In genomic region chr22:17780741-17781318, GRCh38 we compare ENCODE assay signal across 10 cellular contexts. TPM values are rescaled to one million over a fixed set of nuclear protein-coding genes. Genes with fewer than 3 reads are reported as not detected.
A peak's percentile ranks its signal among the peaks of the same experiment; 100 is the strongest.
DNase-seq lines count a peak whose midpoint lies in the region; ATAC-seq and TF ChIP-seq lines count a peak whose summit lies in the region.
"Had no signal": no experiment of that assay in that cellular context is flagged by ENCODE, and none has a peak within 500 bp of the region (broad histone marks: within the 10 kb centered on the region; RNA-seq: fewer than 3 reads in every experiment).

No MANE protein-coding gene starts in this region.

- H4K91ac ChIP-seq in H9 (ENCODE audit: insufficient read length, low read depth, low read length): no peak overlapping the region

- no peak overlapping the region for H3T11ph ChIP-seq in H9 (ENCODE audit: low read length)

- no peak overlapping the region for H2AK5ac ChIP-seq in H9 (ENCODE audit: insufficient read length, low read length)

- no peak overlapping the region for H3K4ac ChIP-seq in H9 (ENCODE audit: low read depth, low read length)

- no peak overlapping the region for H3K56ac ChIP-seq in H9 (ENCODE audit: insufficient read length, low read depth, low read length)

- H2BK15ac ChIP-seq in H9 (ENCODE audit: low read depth, low read length): no peak overlapping the region

- H3K79me2 ChIP-seq in Karpas-422 (ENCODE audit: low read length) (peaks cover 22% of the 10 kb centered on the region), H9 (ENCODE audit: insufficient read depth, low read length) (no peaks in the 10 kb centered on the region)

- no peaks in the 10 kb centered on the region for H3K9me2 ChIP-seq in Karpas-422 (replicated peaks; ENCODE audit: insufficient read depth, low read length)

- no peaks in the 10 kb centered on the region for H3K23me2 ChIP-seq in H9 (ENCODE audit: insufficient read length, low read depth, low read length, poor library complexity, severe bottlenecking)

- H3K4me1 Mint-ChIP-seq in MCF 10A (ENCODE audit: insufficient read depth, unreplicated experiment): peaks cover 16% of the 10 kb centered on the region
- H3K4me1 Mint-ChIP-seq in effector memory CD8-positive, alpha-beta T cell (ENCODE audit: low read depth in 2 of 2): peaks cover 52% of the 10 kb centered on the region in 2 donors
- peaks cover 58 to 83% of the 10 kb centered on the region in 2 donors for H3K4me1 Mint-ChIP-seq in stimulated activated naive B cell treated with anti-CD40 and anti-IgM and Interleukin-4, amounts not matched to agents 10 μg/mL and 1 μg/mL and 100 μg/mL, for 72 hours
- H3K4me1 Mint-ChIP-seq in H9: peaks cover 12 to 20% of the 10 kb centered on the region in 2 experiments

- 0 out of 2 replicates have a peak, but pooled peaks cover 5% of the 10 kb centered on the region for H4K20me1 ChIP-seq in Karpas-422 (ENCODE audit: insufficient read depth, low read depth, low read length)
- H4K20me1 ChIP-seq in H9 (ENCODE audit: control insufficient read depth, insufficient read depth, insufficient read length): no peaks in the 10 kb centered on the region

- no peak for DNase-seq in MCF 10A (ENCODE audit: unreplicated experiment)
- DNase-seq in breast epithelium (ENCODE audit: low spot score in 2 of 2): no peak
- DNase-seq in Karpas-422: no peak
- no peak for DNase-seq in effector memory CD8-positive, alpha-beta T cell
- no peak for DNase-seq in stimulated activated naive B cell treated with anti-CD40 and anti-IgM and Interleukin-4, amounts not matched to agents 10 μg/mL and 1 μg/mL and 100 μg/mL, for 72 hours
- DNase-seq in H9: no peak
- no peak for DNase-seq in NCI-H1092 treated with DMSO at 0.1 percent for 48 hours (lab: John Stamatoyannopoulos, UW)
- DNase-seq in NCI-H1417 treated with DMSO at 0.1 percent for 48 hours (lab: John Stamatoyannopoulos, UW): no peak

- H3K36me3 Mint-ChIP-seq in MCF 10A (ENCODE audit: insufficient read depth, unreplicated experiment) (no peaks in the 10 kb centered on the region), H9 (ENCODE audit: insufficient read depth in 1 of 3, low read depth in 3 of 3) (no peaks in the 10 kb centered on the region; a peak in 2 of 7 replicates)
- peaks cover 43% of the 10 kb centered on the region for H3K36me3 Mint-ChIP-seq in effector memory CD8-positive, alpha-beta T cell (ENCODE audit: insufficient read depth)
- H3K36me3 Mint-ChIP-seq in stimulated activated naive B cell treated with anti-CD40 and anti-IgM and Interleukin-4, amounts not matched to agents 10 μg/mL and 1 μg/mL and 100 μg/mL, for 72 hours: peaks cover 21 to 47% of the 10 kb centered on the region in 2 donors
- H3K36me3 Mint-ChIP-seq: activated naive CD4-positive, alpha-beta T cell treated with anti-CD3 and anti-CD28 coated beads, Interleukin-2, amount 50 U/mL, for 24 hours had no signal

- H2AFZ ChIP-seq in Karpas-422 (ENCODE audit: low read length): no peak overlapping the region
- H2AFZ ChIP-seq in H9 (ENCODE audit: low read length): no peak overlapping the region

- no peak for ATAC-seq in effector memory CD8-positive, alpha-beta T cell (replicated peaks)
- peak; percentile 0 for ATAC-seq in stimulated activated naive B cell treated with anti-CD40 and anti-IgM and Interleukin-4, amounts not matched to agents 10 μg/mL and 1 μg/mL and 100 μg/mL, for 72 hours (replicated peaks)

- no peak for TF ChIP-seq POLR2A in breast epithelium (IDR thresholded peaks at IDR 0.05)

- H3K36me3 ChIP-seq in breast epithelium (no peaks in the 10 kb centered on the region), Karpas-422 (ENCODE audit: insufficient read depth, low read length) (no peaks in the 10 kb centered on the region)

- no peaks in the 10 kb centered on the region for H3K9me3 ChIP-seq in breast epithelium
- no peaks in the 10 kb centered on the region for H3K9me3 ChIP-seq in Karpas-422 (ENCODE audit: low read length)
- no peaks in the 10 kb centered on the region for H3K9me3 ChIP-seq in H9 (ENCODE audit: control insufficient read depth, low read depth, low read length)

- H3K23ac ChIP-seq in H9 (ENCODE audit: insufficient read length, low read depth, low read length): no peak overlapping the region

- no CpG with 5 or more reads among the region's 10 CpGs for WGBS in H9 (ENCODE audit: extremely low coverage, insufficient read length, low lambda C conversion rate)

- H3K18ac ChIP-seq in H9 (ENCODE audit: insufficient read length, low read depth, low read length): no peak overlapping the region

- no peak overlapping the region; the same call in 1 of the 2 replicates for H3K14ac ChIP-seq in H9 (ENCODE audit: insufficient read depth, low read length)

- no peak overlapping the region for H2BK20ac ChIP-seq in H9 (ENCODE audit: low read depth, low read length, poor library complexity, severe bottlenecking)

- CTCF ChIA-PET in MCF 10A (lab: Yijun Ruan, JAX): interaction anchor here (0.6 to 3.8 kb wide), 3 partner anchors 37 to 251 kb away, joined by 3 to 9 read pairs (median 3); no protein-coding TSS in a partner anchor

- no peak overlapping the region for H2BK12ac ChIP-seq in H9 (ENCODE audit: insufficient read length, low read depth, low read length)

- POLR2A ChIA-PET in MCF 10A (lab: Yijun Ruan, JAX): no interaction called here

- H3K27me3 ChIP-seq in breast epithelium (no peaks in the 10 kb centered on the region), Karpas-422 (ENCODE audit: low read length) (no peaks in the 10 kb centered on the region), H9 (ENCODE audit: insufficient read depth, low read length) (no peaks in the 10 kb centered on the region)

- intact Hi-C loops in MCF 10A (cut with micrococcal nuclease): loop anchor here (2.0 kb wide), 1 partner anchor 38 kb away; no protein-coding TSS in a partner anchor
- intact Hi-C loops in breast epithelium (cut with DNase I; ENCODE audit: low total_unique reads): no loop called here

- no peak overlapping the region for H3K4me3 ChIP-seq in breast epithelium
- H3K4me3 ChIP-seq in Karpas-422 (ENCODE audit: low read length): no peak overlapping the region

- H3K9ac ChIP-seq in Karpas-422 (ENCODE audit: low read length) (0 out of 2 replicates have a peak overlapping the region, but pooled peaks have one; percentile 6), H9 (ENCODE audit: extremely low read depth, insufficient read length, low read length) (no peak overlapping the region)

- H2BK120ac ChIP-seq in H9 (ENCODE audit: low read depth, low read length, poor library complexity, severe bottlenecking): no peak overlapping the region

- no peak overlapping the region for H4K5ac ChIP-seq in H9 (ENCODE audit: insufficient read length, low read depth, low read length)

- no peak overlapping the region for H2BK5ac ChIP-seq in H9 (ENCODE audit: insufficient read length, low read length)

- H3K79me1 ChIP-seq in H9 (ENCODE audit: insufficient read depth, low read depth, low read length, poor library complexity, severe bottlenecking): no peaks in the 10 kb centered on the region

- no peaks in the 10 kb centered on the region for H3K27me3 Mint-ChIP-seq in MCF 10A (ENCODE audit: insufficient read depth, unreplicated experiment)
- H3K27me3 Mint-ChIP-seq in effector memory CD8-positive, alpha-beta T cell: no peaks in the 10 kb centered on the region
- no peaks in the 10 kb centered on the region for H3K27me3 Mint-ChIP-seq in stimulated activated naive B cell treated with anti-CD40 and anti-IgM and Interleukin-4, amounts not matched to agents 10 μg/mL and 1 μg/mL and 100 μg/mL, for 72 hours
- peaks cover 16% of the 10 kb centered on the region for H3K27me3 Mint-ChIP-seq in H9 (ENCODE audit: low read depth)
- H3K27me3 Mint-ChIP-seq: activated naive CD4-positive, alpha-beta T cell treated with anti-CD3 and anti-CD28 coated beads, Interleukin-2, amount 50 U/mL, for 24 hours had no signal

- peak overlapping the region; percentile 70 for H3K27ac Mint-ChIP-seq in MCF 10A (ENCODE audit: low read depth, unreplicated experiment)
- H3K27ac Mint-ChIP-seq in effector memory CD8-positive, alpha-beta T cell: peak overlapping the region; percentile 92
- peak overlapping the region; percentile 99 for H3K27ac Mint-ChIP-seq in stimulated activated naive B cell treated with anti-CD40 and anti-IgM and Interleukin-4, amounts not matched to agents 10 μg/mL and 1 μg/mL and 100 μg/mL, for 72 hours
- H3K27ac Mint-ChIP-seq in H9: no peak overlapping the region
- H3K27ac Mint-ChIP-seq: T-helper 2 cell treated with Interferon-gamma antibody and Interleukin-4, amounts not matched to agents 5 μg/mL and 100 μg/mL, for 36 hours had no signal

- TF ChIP-seq CTCF in MCF 10A (IDR thresholded peaks at IDR 0.05; ENCODE audit: unreplicated experiment) (no peak), breast epithelium (IDR thresholded peaks at IDR 0.05) (no peak), H9 (conservative IDR thresholded peaks at IDR 0.05) (no peak)

- no peak overlapping the region for H4K8ac ChIP-seq in H9 (replicated peaks; ENCODE audit: insufficient read length, low read depth, low read length)

- no TSS peak for BruUV-seq in MCF 10A (replicated peaks; lab: Mats Ljungman, UMichigan)

- H3K4me3 Mint-ChIP-seq in MCF 10A (ENCODE audit: unreplicated experiment) (peak overlapping the region; percentile 55), H9 (no peak overlapping the region)
- peak overlapping the region; percentile 98 to 99 for H3K4me3 Mint-ChIP-seq in effector memory CD8-positive, alpha-beta T cell
- peak overlapping the region; percentile 91 to 94 for H3K4me3 Mint-ChIP-seq in stimulated activated naive B cell treated with anti-CD40 and anti-IgM and Interleukin-4, amounts not matched to agents 10 μg/mL and 1 μg/mL and 100 μg/mL, for 72 hours
- H3K4me3 Mint-ChIP-seq: T-helper 2 cell treated with Interferon-gamma antibody and Interleukin-4, amounts not matched to agents 5 μg/mL and 100 μg/mL, for 36 hours had no signal

- H3K9me3 Mint-ChIP-seq in MCF 10A (ENCODE audit: unreplicated experiment): no peaks in the 10 kb centered on the region
- no peaks in the 10 kb centered on the region for H3K9me3 Mint-ChIP-seq in effector memory CD8-positive, alpha-beta T cell
- no peaks in the 10 kb centered on the region for H3K9me3 Mint-ChIP-seq in stimulated activated naive B cell treated with anti-CD40 and anti-IgM and Interleukin-4, amounts not matched to agents 10 μg/mL and 1 μg/mL and 100 μg/mL, for 72 hours
- H3K9me3 Mint-ChIP-seq in H9: no peaks in the 10 kb centered on the region; a peak in 1 of 5 replicates
- H3K9me3 Mint-ChIP-seq: activated naive CD4-positive, alpha-beta T cell treated with anti-CD3 and anti-CD28 coated beads, Interleukin-2, amount 50 U/mL, for 24 hours; T-helper 2 cell treated with Interferon-gamma antibody and Interleukin-4, amounts not matched to agents 5 μg/mL and 100 μg/mL, for 36 hours had no signal

- H3K4me2 ChIP-seq in Karpas-422 (ENCODE audit: low read depth, low read length, poor library complexity, severe bottlenecking) (no peak overlapping the region), H9 (ENCODE audit: insufficient read depth, insufficient read length, low read length) (no peak overlapping the region)

- H3K4me1 ChIP-seq in breast epithelium (peaks cover 0 to 3% of the 10 kb centered on the region in 2 donors), Karpas-422 (ENCODE audit: low read length) (peaks cover 35% of the 10 kb centered on the region), H9 (ENCODE audit: insufficient read depth, low read length) (no peaks in the 10 kb centered on the region)

- H3K27ac ChIP-seq in breast epithelium (no peak overlapping the region), Karpas-422 (ENCODE audit: low read length) (no peak overlapping the region), H9 (ENCODE audit: insufficient read length, low read depth, low read length) (no peak overlapping the region)

RNA-seq across cellular contexts. Expression of gene BID, which starts 6.6 kb away (rescaled TPM):
- total RNA-seq in MCF 10A (2022): 21.5 and 25.0 TPM in 2 replicates
- total RNA-seq in breast epithelium: 10 to 100 TPM; 25.9 to 35.7 (median 29.0) TPM
- total RNA-seq in Karpas-422 (2014; rRNA removed; shearing (Covaris generic); ENCODE audit: low replicate concordance): 51.7 and 142 TPM in 2 replicates
- total RNA-seq in H9 (2021): 23.2 and 25.5 TPM in 2 replicates

Comparison
In these comparisons a context has a peak if more than half of its experiments do, and no peak if none do; other contexts are left out.
1. H3K27ac Mint-ChIP-seq: peak in MCF 10A (single experiment), effector memory CD8-positive, alpha-beta T cell (2 of 2) and stimulated activated naive B cell treated with anti-CD40 and anti-IgM and Interleukin-4, amounts not matched to agents 10 μg/mL and 1 μg/mL and 100 μg/mL, for 72 hours (single experiment); none in H9 (0 of 3).
2. H3K4me3 Mint-ChIP-seq: peak in MCF 10A (single experiment), effector memory CD8-positive, alpha-beta T cell (2 of 2) and stimulated activated naive B cell treated with anti-CD40 and anti-IgM and Interleukin-4, amounts not matched to agents 10 μg/mL and 1 μg/mL and 100 μg/mL, for 72 hours (2 of 2); none in H9 (0 of 2).